Comparison of ENCODE assay signal across 8 cellular contexts in genomic region chr5:173331956-173332479, GRCh38. TPM values are rescaled to one million over a fixed set of nuclear protein-coding genes. Genes with fewer than 3 reads are reported as not detected.
DNase-seq lines count a peak whose midpoint lies in the region; ATAC-seq and TF ChIP-seq lines count a peak whose summit lies in the region.

No MANE protein-coding gene starts in this region.

- H3K9me3 Mint-ChIP-seq in activated naive CD4-positive, alpha-beta T cell treated with anti-CD3 and anti-CD28 coated beads for 36 hours, result no peaks in the 10 kb centered on the region

- intact Hi-C loops in activated naive CD4-positive, alpha-beta T cell treated with anti-CD3 and anti-CD28 coated beads for 36 hours (cut with micrococcal nuclease), result loop anchor here (1.0 to 10.0 kb wide), 10 partner anchors 38 to 643 kb away; partner anchors contain the start of gene BNIP1
- intact Hi-C loops in Right ventricle myocardium inferior (cut with DNase I), result loop anchor here (1.0 to 10.0 kb wide), 3 partner anchors 38 to 243 kb away; no protein-coding TSS in a partner anchor

- H3K4me1 Mint-ChIP-seq in activated naive CD4-positive, alpha-beta T cell treated with anti-CD3 and anti-CD28 coated beads for 36 hours (ENCODE audit: low read depth), result peaks cover 20% of the 10 kb centered on the region

- peak; percentile 86 for ATAC-seq in Right ventricle myocardium inferior

- no peak overlapping the region for H3K4me3 Mint-ChIP-seq in activated naive CD4-positive, alpha-beta T cell treated with anti-CD3 and anti-CD28 coated beads for 36 hours

- CTCF ChIA-PET in activated naive CD4-positive, alpha-beta T cell treated with anti-CD3 and anti-CD28 coated beads for 36 hours (lab: Charles Lee), result interaction anchor here (0.6 to 9.9 kb wide), 20 partner anchors 11 to 358 kb away, joined by 3 to 144 read pairs (median 3); partner anchors contain the start of gene NKX2-5

- no peak overlapping the region for H3K27ac Mint-ChIP-seq in activated naive CD4-positive, alpha-beta T cell treated with anti-CD3 and anti-CD28 coated beads for 36 hours

- peaks cover 37% of the 10 kb centered on the region for H3K27me3 Mint-ChIP-seq in activated naive CD4-positive, alpha-beta T cell treated with anti-CD3 and anti-CD28 coated beads for 36 hours (ENCODE audit: low read depth)

- H3K36me3 ChIP-seq in GM06990 (ENCODE audit: control insufficient read depth, insufficient read depth, low read length), result no peaks in the 10 kb centered on the region

- peak; percentile 96 for TF ChIP-seq CTCF in GM06990 (IDR thresholded peaks at IDR 0.05; ENCODE audit: insufficient read depth, low read length, poor library complexity, severe bottlenecking)

- no peak overlapping the region for H3K4me3 ChIP-seq in GM06990 (replicated peaks; ENCODE audit: low read depth, low read length)

- no peaks in the 10 kb centered on the region for H3K27me3 ChIP-seq in GM06990 (replicated peaks; ENCODE audit: control insufficient read depth, insufficient read depth, low read length)

- DNase-seq in GM06990 (ENCODE audit: extremely low read depth, insufficient read length) (peak; percentile 81), H4 (ENCODE audit: low spot score) (peak; percentile 81), M059J (ENCODE audit: low read depth) (peak; percentile 70), SK-MEL-5 (ENCODE audit: low read depth, low spot score) (peak; percentile 82), Right ventricle myocardium inferior (ENCODE audit: missing footprints) (peak; percentile 92), pulmonary artery endothelial cell (ENCODE audit: low read depth, low spot score) (peak; percentile 71), OCI-M2 (lab: John Stamatoyannopoulos, UW; ENCODE audit: unreplicated experiment) (no peak)
- peak; percentile 95 for DNase-seq in activated naive CD4-positive, alpha-beta T cell treated with anti-CD3 and anti-CD28 coated beads for 36 hours

- peaks cover 14% of the 10 kb centered on the region for H3K36me3 Mint-ChIP-seq in activated naive CD4-positive, alpha-beta T cell treated with anti-CD3 and anti-CD28 coated beads for 36 hours (ENCODE audit: low read depth)

- in situ Hi-C loops in SK-MEL-5 (cut with HindIII; ENCODE audit: low pct_unique_long_range_greater_than_20kb, low sequenced_read_pairs), result no loop called here

RNA-seq across cellular contexts. Expression of gene STC2, which starts 3.8 kb away (rescaled TPM):
- total RNA-seq in H4 (2014; rRNA removed; shearing (Covaris generic)), result 36.6 and 43.8 TPM in 2 replicates
- total RNA-seq in M059J (2014; rRNA removed; shearing (Covaris generic)), result 311 and 328 TPM in 2 replicates
- total RNA-seq in SK-MEL-5 (2014; rRNA removed; shearing (Covaris generic)), result 0.13 and 0.43 TPM in 2 replicates
- polyA plus RNA-seq in SK-MEL-5 (2015; cell fraction: cytosol; rRNA removed), result 0.04 and 0.09 TPM in 2 replicates
- 0.22 TPM in 1 of 2 replicates, not detected in the other for polyA plus RNA-seq in SK-MEL-5 (2015; cell fraction: nucleus; rRNA removed)
- 10 to 100 TPM; 26.8 to 27.8 TPM for total RNA-seq in activated naive CD4-positive, alpha-beta T cell treated with anti-CD3 and anti-CD28 coated beads for 36 hours
- 10.4 TPM for total RNA-seq in Right ventricle myocardium inferior
- 28.9 and 32.7 TPM in 2 replicates for total RNA-seq in pulmonary artery endothelial cell
